Comparison of ENCODE assay signal across 7 cellular contexts in genomic region chr15:92683511-92683834, GRCh38.
DNase-seq lines count a peak whose midpoint lies in the region; TF ChIP-seq lines count a peak whose summit lies in the region.

No MANE protein-coding gene starts in this region.

- POLR2A ChIA-PET in HEK293T (lab: Yijun Ruan, JAX), result no interaction called here

- DNase-seq in GM13976 (ENCODE audit: low spot score) (no peak), NCI-H774 (lab: John Stamatoyannopoulos, UW) (peak; percentile 7), fibroblast of pulmonary artery (ENCODE audit: low read depth) (peak; percentile 23), retinal pigment epithelial cell (ENCODE audit: low read depth) (no peak), HEK293T (ENCODE audit: extremely low spot score) (no peak), SKM-1 (lab: John Stamatoyannopoulos, UW; ENCODE audit: unreplicated experiment) (no peak)
- no peak for DNase-seq in activated CD4-positive, CD25-positive, alpha-beta regulatory T cell treated with anti-CD3 and anti-CD28 coated beads, Interleukin-2, amount 50 U/mL, for 72 hours

- in situ Hi-C loops in GM13976 (cut with MboI; ENCODE audit: low sequenced_read_pairs, unreplicated experiment), result no loop called here

- TF ChIP-seq CTCF in GM13976 (IDR thresholded peaks at IDR 0.05; ENCODE audit: borderline replicate concordance, control extremely low read depth, extremely low read depth, insufficient read depth, missing control alignments) (peak; percentile 50), fibroblast of pulmonary artery (IDR thresholded peaks at IDR 0.05; ENCODE audit: low read length, missing control alignments) (peak; percentile 37), retinal pigment epithelial cell (conservative IDR thresholded peaks at IDR 0.05; ENCODE audit: low read depth, low read length) (peak; percentile 52)

- H3K4me3 ChIP-seq in fibroblast of pulmonary artery (replicated peaks; ENCODE audit: low read depth, low read length) (no peak overlapping the region), retinal pigment epithelial cell (ENCODE audit: low read length) (no peak overlapping the region)

- CTCF ChIA-PET in HEK293T (lab: Yijun Ruan, JAX), result interaction anchor here (1.5 kb wide), 1 partner anchor 162 kb away, joined by 3 read pairs; no protein-coding TSS in a partner anchor

TF ChIP-seq in HEK293T, 16 proteins besides CTCF, POLR2A, EP300 and RAD21:
- no peak for TF ChIP-seq TARDBP (IDR thresholded peaks at IDR 0.05)
- no peak for TF ChIP-seq CTBP1 (IDR thresholded peaks at IDR 0.05; ENCODE audit: borderline replicate concordance)
- no peak for TF ChIP-seq ZNF384 (IDR thresholded peaks at IDR 0.05)
- no peak for TF ChIP-seq SUZ12 (IDR thresholded peaks at IDR 0.05)
- no peak for TF ChIP-seq SP1 (IDR thresholded peaks at IDR 0.05)
- no peak for TF ChIP-seq FOXK2 (IDR thresholded peaks at IDR 0.05)
- no peak for TF ChIP-seq L3MBTL2 (conservative IDR thresholded peaks at IDR 0.05)
- no peak for TF ChIP-seq NFRKB (IDR thresholded peaks at IDR 0.05)
- TF ChIP-seq LEF1 (IDR thresholded peaks at IDR 0.05; ENCODE audit: borderline replicate concordance), result no peak
- TF ChIP-seq ARNT (IDR thresholded peaks at IDR 0.05), result no peak
- no peak for TF ChIP-seq PKNOX1 (IDR thresholded peaks at IDR 0.05)
- no peak for TF ChIP-seq FOXM1 (IDR thresholded peaks at IDR 0.05; ENCODE audit: borderline replicate concordance)
- no peak for TF ChIP-seq BHLHE40 (IDR thresholded peaks at IDR 0.05; ENCODE audit: borderline replicate concordance)

Comparison
In these comparisons a context has a peak if more than half of its experiments do, and no peak if none do; other contexts are left out.
1. DNase-seq: peak in NCI-H774 (single experiment) and fibroblast of pulmonary artery (single experiment); none in GM13976 (single experiment), retinal pigment epithelial cell (single experiment), activated CD4-positive, CD25-positive, alpha-beta regulatory T cell treated with anti-CD3 and anti-CD28 coated beads, Interleukin-2, amount 50 U/mL, for 72 hours (single experiment), HEK293T (single experiment) and SKM-1 (single experiment).
2. Peak in every context shown above with its lines, with median percentiles within 50 percentile points of each other: CTCF ChIP-seq.